1 cellular context compared by ENCODE assay signal in the genomic region with DNA sequence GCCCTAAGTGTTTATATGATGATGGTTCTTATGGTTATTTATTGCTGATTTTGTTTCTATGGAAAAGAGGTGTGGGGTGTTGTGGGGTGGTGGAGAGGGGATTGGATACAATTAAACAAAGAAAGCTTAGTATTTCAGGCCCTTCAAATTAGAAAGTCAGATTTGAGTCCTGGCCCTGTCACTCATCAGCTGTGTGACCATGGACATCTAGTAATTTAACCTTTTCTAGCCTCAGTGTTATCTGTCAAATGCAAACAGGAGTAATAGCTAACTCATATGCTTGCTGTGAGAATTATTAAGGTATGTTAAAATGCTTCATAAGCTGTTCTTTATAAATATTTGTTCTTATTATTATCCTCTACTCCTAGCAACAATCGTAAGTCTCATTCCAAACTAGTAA.
TF ChIP-seq lines count a peak whose summit lies in the region.

No MANE protein-coding gene starts in this region.

TF ChIP-seq in K562, 482 proteins besides CTCF, POLR2A, EP300 and RAD21:
- TF ChIP-seq HOXB6 (CRISPR knock-in tag; IDR thresholded peaks at IDR 0.05; ENCODE audit: borderline replicate concordance) (no peak), MEIS2 (IDR thresholded peaks at IDR 0.05; ENCODE audit: partially characterized antibody) (peak; percentile 67), ZNF316 (IDR thresholded peaks at IDR 0.05) (0 out of 2 replicates have a peak, but pooled peaks have one; percentile 44), CBFA2T3 (IDR thresholded peaks at IDR 0.05) (0 out of 2 replicates have a peak, but pooled peaks have one; percentile 19)
- TF ChIP-seq, protein P1, sequence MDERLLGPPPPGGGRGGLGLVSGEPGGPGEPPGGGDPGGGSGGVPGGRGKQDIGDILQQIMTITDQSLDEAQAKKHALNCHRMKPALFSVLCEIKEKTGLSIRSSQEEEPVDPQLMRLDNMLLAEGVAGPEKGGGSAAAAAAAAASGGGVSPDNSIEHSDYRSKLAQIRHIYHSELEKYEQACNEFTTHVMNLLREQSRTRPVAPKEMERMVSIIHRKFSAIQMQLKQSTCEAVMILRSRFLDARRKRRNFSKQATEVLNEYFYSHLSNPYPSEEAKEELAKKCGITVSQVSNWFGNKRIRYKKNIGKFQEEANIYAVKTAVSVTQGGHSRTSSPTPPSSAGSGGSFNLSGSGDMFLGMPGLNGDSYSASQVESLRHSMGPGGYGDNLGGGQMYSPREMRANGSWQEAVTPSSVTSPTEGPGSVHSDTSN (CRISPR knock-in tag; IDR thresholded peaks at IDR 0.05; ENCODE audit: low read depth), result no peak
- TF ChIP-seq, protein P1 (tag; conservative IDR thresholded peaks at IDR 0.05; ENCODE audit: low read depth), result peak; percentile 22; the same call in 1 of the 2 replicates
- TF ChIP-seq, protein P2, sequence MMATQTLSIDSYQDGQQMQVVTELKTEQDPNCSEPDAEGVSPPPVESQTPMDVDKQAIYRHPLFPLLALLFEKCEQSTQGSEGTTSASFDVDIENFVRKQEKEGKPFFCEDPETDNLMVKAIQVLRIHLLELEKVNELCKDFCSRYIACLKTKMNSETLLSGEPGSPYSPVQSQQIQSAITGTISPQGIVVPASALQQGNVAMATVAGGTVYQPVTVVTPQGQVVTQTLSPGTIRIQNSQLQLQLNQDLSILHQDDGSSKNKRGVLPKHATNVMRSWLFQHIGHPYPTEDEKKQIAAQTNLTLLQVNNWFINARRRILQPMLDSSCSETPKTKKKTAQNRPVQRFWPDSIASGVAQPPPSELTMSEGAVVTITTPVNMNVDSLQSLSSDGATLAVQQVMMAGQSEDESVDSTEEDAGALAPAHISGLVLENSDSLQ (IDR thresholded peaks at IDR 0.05), result peak; percentile 89
- TF ChIP-seq, protein P3, sequence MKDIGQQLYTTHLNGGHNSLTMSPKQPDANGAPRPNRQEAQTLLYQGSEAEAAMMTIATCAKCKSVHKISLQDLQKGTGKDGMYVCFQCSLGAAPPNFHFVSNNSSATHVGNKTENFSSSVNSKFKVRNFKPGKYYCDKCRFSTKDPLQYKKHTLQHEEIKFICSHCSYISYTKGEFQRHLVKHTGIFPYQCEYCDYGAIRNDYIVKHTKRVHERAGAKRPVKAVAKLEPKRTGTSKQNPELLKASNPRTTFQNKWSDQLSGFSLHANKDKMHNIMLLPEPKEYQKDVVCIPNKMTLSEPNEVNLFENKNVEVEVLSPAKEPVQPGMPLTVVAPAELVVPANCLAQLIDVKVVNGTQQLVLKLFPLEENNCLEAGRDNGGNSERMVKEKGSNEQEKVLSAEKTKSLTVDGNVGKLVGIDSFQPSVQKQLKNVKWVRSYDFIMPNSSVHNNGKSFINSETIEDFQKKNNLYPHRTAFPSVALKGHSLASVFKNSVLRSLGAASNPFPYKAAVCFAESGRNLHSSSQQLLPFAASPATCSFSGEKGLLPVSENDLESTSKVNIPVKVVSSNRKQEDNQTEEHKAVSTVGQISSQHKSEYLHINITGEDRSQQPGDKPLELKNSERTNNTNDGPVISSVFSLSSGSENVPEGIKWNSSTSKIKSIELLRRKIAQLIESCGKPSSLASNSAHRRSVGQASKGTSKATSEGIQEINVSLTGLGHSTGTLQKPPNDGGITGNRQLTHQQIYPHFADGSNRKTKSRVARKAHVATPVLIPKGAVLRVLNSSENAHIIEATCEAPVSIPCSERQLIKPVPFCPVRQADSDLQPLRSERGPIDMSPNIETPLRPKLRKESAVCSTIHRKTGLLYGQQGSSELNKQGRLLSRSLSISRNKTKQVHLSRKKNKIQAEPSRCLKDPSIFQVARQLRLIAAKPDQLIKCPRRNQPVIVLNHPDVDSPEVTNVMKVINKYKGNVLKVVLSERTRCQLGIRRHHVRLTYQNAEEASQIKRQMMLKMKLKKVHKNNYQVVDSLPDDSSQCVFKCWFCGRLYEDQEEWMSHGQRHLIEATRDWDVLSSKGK (CRISPR knock-in tag; IDR thresholded peaks at IDR 0.05), result no peak
- TF ChIP-seq, protein P4, sequence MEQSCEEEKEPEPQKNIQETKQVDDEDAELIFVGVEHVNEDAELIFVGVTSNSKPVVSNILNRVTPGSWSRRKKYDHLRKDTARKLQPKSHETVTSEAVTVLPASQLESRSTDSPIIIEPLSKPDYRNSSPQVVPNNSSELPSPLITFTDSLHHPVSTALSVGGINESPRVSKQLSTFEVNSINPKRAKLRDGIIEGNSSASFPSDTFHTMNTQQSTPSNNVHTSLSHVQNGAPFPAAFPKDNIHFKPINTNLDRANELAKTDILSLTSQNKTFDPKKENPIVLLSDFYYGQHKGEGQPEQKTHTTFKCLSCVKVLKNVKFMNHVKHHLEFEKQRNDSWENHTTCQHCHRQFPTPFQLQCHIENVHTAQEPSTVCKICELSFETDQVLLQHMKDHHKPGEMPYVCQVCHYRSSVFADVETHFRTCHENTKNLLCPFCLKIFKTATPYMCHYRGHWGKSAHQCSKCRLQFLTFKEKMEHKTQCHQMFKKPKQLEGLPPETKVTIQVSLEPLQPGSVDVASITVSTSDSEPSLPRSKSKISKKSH (CRISPR knock-in tag; IDR thresholded peaks at IDR 0.05), result no peak
- TF ChIP-seq, protein P5, sequence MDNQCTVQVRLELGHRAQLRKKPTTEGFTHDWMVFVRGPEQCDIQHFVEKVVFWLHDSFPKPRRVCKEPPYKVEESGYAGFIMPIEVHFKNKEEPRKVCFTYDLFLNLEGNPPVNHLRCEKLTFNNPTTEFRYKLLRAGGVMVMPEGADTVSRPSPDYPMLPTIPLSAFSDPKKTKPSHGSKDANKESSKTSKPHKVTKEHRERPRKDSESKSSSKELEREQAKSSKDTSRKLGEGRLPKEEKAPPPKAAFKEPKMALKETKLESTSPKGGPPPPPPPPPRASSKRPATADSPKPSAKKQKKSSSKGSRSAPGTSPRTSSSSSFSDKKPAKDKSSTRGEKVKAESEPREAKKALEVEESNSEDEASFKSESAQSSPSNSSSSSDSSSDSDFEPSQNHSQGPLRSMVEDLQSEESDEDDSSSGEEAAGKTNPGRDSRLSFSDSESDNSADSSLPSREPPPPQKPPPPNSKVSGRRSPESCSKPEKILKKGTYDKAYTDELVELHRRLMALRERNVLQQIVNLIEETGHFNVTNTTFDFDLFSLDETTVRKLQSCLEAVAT (IDR thresholded peaks at IDR 0.05), result no peak
